20 cellular contexts compared by ENCODE assay signal in the genomic region with DNA sequence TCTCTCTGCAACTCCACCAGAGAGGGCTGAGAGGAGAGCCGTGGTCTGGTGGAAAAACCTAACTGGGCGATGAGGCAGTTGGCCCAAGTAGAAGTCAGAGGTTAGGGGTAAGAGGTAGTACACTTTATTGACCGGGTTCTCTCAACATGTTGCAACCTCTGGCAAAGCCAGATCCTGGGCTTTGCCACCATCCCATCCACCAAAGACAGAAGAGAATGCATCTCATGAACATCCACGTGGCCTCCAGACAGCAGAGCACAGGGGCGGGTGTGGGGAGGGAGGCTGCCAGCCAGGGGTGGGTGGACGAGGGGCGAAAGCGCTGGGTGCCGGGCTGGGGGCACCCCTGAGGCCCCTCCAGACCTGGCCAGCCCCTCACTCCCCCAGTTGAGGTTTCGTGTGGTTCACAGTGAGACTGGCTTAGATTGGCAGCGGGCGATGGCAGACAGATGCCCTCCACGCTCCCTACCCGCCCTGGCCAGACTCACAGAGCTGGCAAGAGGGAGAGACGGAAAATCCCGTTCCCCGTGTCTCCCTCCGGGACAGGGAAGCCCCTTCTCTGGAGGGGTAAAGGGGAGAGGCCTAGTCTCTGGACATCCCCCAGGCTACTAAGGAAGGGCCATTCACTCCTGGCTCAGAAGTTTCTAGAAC.
"Had no signal": no experiment of that assay in that cellular context is flagged by ENCODE, and none has a peak within 500 bp of the region (broad histone marks: within the 10 kb centered on the region; RNA-seq: fewer than 3 reads in every experiment).

No MANE protein-coding gene starts in this region.

- H3K4me3 Mint-ChIP-seq: activated CD4-positive, alpha-beta T cell treated with anti-CD3 and anti-CD28 coated beads, Interleukin-2, amount 10 ng/mL, durations not matched to agents 24 days and 14 days; activated naive CD4-positive, alpha-beta T cell treated with anti-CD3 and anti-CD28 coated beads, Interleukin-2, amount 10 ng/mL, durations not matched to agents 7 days and 5 days; activated naive CD8-positive, alpha-beta T cell treated with anti-CD3 and anti-CD28 coated beads, Interleukin-2, amount 50 U/mL, for 24 hours; naive thymus-derived CD4-positive, alpha-beta T cell had no signal

- H3K27me3 ChIP-seq: brain microvascular endothelial cell, esophagus squamous epithelium, heart right ventricle, stomach had no signal

- H3K9me3 ChIP-seq: esophagus squamous epithelium, heart right ventricle, mucosa of descending colon, stomach had no signal

- H3K4me1 ChIP-seq: heart right ventricle, stomach had no signal

- H3K36me3 Mint-ChIP-seq: activated naive CD4-positive, alpha-beta T cell treated with anti-CD3 and anti-CD28 coated beads, Interleukin-2, amount 10 ng/mL, durations not matched to agents 7 days and 5 days had no signal

- H3K4me1 Mint-ChIP-seq: activated CD4-positive, alpha-beta T cell treated with anti-CD3 and anti-CD28 coated beads, Interleukin-2, amount 10 ng/mL, durations not matched to agents 24 days and 14 days had no signal

- H3K27ac ChIP-seq: brain microvascular endothelial cell, esophagus squamous epithelium, heart right ventricle, stomach had no signal

- H3K4me3 ChIP-seq: esophagus squamous epithelium, heart right ventricle, mucosa of descending colon, skin epidermis, stomach had no signal

- H3K27me3 Mint-ChIP-seq: activated naive CD8-positive, alpha-beta T cell treated with anti-CD3 and anti-CD28 coated beads, Interleukin-2, amount 50 U/mL, for 24 hours; naive thymus-derived CD4-positive, alpha-beta T cell had no signal

- DNase-seq: activated CD4-positive, alpha-beta T cell treated with anti-CD3 and anti-CD28 coated beads, Interleukin-2, amount 10 ng/mL, durations not matched to agents 24 days and 14 days; activated CD8-positive, alpha-beta memory T cell treated with anti-CD3 and anti-CD28 coated beads, Interleukin-2, amount 50 U/mL, for 4 hours; activated effector memory CD4-positive, alpha-beta T cell treated with Interleukin-2 at 50 U/mL for 16 hours; activated naive CD4-positive, alpha-beta T cell treated with anti-CD3 and anti-CD28 coated beads, Interleukin-2, amount 10 ng/mL, durations not matched to agents 7 days and 5 days; activated naive CD8-positive, alpha-beta T cell treated with anti-CD3 and anti-CD28 coated beads, Interleukin-2, amount 50 U/mL, for 24 hours; activated T-cell treated with anti-CD3 and anti-CD28 coated beads, Interleukin-2, amount 50 U/mL, for 48 hours; anterior cingulate cortex; brain microvascular endothelial cell; effector memory CD4-positive, alpha-beta T cell; esophagus squamous epithelium; heart right ventricle; mesenchymal stem cell; mucosa of descending colon; naive thymus-derived CD4-positive, alpha-beta T cell; nucleus accumbens; stomach; T-helper 1 cell; T-helper 9 cell; trophoblast cell had no signal

- ATAC-seq: activated naive CD8-positive, alpha-beta T cell treated with anti-CD3 and anti-CD28 coated beads, Interleukin-2, amount 50 U/mL, for 24 hours; mucosa of descending colon; naive thymus-derived CD4-positive, alpha-beta T cell had no signal

- H3K36me3 ChIP-seq: brain microvascular endothelial cell had no signal

- H3K9me3 Mint-ChIP-seq: activated CD4-positive, alpha-beta T cell treated with anti-CD3 and anti-CD28 coated beads, Interleukin-2, amount 10 ng/mL, durations not matched to agents 24 days and 14 days; activated naive CD4-positive, alpha-beta T cell treated with anti-CD3 and anti-CD28 coated beads, Interleukin-2, amount 10 ng/mL, durations not matched to agents 7 days and 5 days; activated naive CD8-positive, alpha-beta T cell treated with anti-CD3 and anti-CD28 coated beads, Interleukin-2, amount 50 U/mL, for 24 hours; naive thymus-derived CD4-positive, alpha-beta T cell had no signal

- H3K27ac Mint-ChIP-seq: activated CD4-positive, alpha-beta T cell treated with anti-CD3 and anti-CD28 coated beads, Interleukin-2, amount 10 ng/mL, durations not matched to agents 24 days and 14 days; activated naive CD4-positive, alpha-beta T cell treated with anti-CD3 and anti-CD28 coated beads, Interleukin-2, amount 10 ng/mL, durations not matched to agents 7 days and 5 days; activated naive CD8-positive, alpha-beta T cell treated with anti-CD3 and anti-CD28 coated beads, Interleukin-2, amount 50 U/mL, for 24 hours had no signal
